Comparison of ENCODE assay signal across 18 cellular contexts in genomic region chr4:68077737-68078136, GRCh38. TPM values are rescaled to one million over a fixed set of nuclear protein-coding genes. Genes with fewer than 3 reads are reported as not detected.
A peak's percentile ranks its signal among the peaks of the same experiment; 100 is the strongest.
DNase-seq lines count a peak whose midpoint lies in the region; ATAC-seq and TF ChIP-seq lines count a peak whose summit lies in the region.
"Had no signal": no experiment of that assay in that cellular context is flagged by ENCODE, and none has a peak within 500 bp of the region (broad histone marks: within the 10 kb centered on the region; RNA-seq: fewer than 3 reads in every experiment).

No MANE protein-coding gene starts in this region.

- ATAC-seq in GM19035 (IDR thresholded peaks at IDR 0.05; ENCODE audit: unreplicated experiment) (no peak), aorta (ENCODE audit: low FRiP score) (no peak)

- peaks cover 0 to 6% (median 0%) of the 10 kb centered on the region in 45 donors for H3K27me3 ChIP-seq in dorsolateral prefrontal cortex
- no peaks in the 10 kb centered on the region for H3K27me3 ChIP-seq in aorta (ENCODE audit: control insufficient read depth in 1 of 2, insufficient read depth in 2 of 2, low read length in 1 of 2)
- H3K27me3 ChIP-seq: BLaER1 treated with 17β-estradiol and CSF1 and Interleukin-3, amounts not matched to agents 10 nM and 100 nM had no signal

- DNase-seq in NCI-H748 (lab: John Stamatoyannopoulos, UW; ENCODE audit: unreplicated experiment): peak; percentile 1
- DNase-seq in NCI-H748 treated with DMSO at 0.1 percent for 48 hours (lab: John Stamatoyannopoulos, UW): no peak
- DNase-seq in dorsolateral prefrontal cortex: peak in 8 of 10 donors; percentile 6 to 73 (median 57)
- peak in 8 of 10 donors; percentile 31 to 92 (median 52) for DNase-seq in posterior cingulate gyrus
- no peak for DNase-seq in aorta
- DNase-seq in NCI-H1105 treated with DMSO at 0.1 percent for 48 hours (lab: John Stamatoyannopoulos, UW): no peak
- DNase-seq: ACHN; Calu3; CD4-positive, CD25-positive, alpha-beta regulatory T cell; DMS153; DMS79 treated with DMSO at 0.1 percent for 48 hours; EL; GDM1; GOT3; H9 had no signal

- H3K4me1 ChIP-seq in aorta (ENCODE audit: control insufficient read depth in 1 of 2, insufficient read depth in 2 of 2, low read length in 2 of 2): no peaks in the 10 kb centered on the region

- WGBS in aorta, 2 donors: 88 to 91% methylated on average over 7 to 8 of the region's 8 CpGs

- no peak for TF ChIP-seq CTCF in dorsolateral prefrontal cortex (IDR thresholded peaks at IDR 0.05 in 54 of 56, conservative IDR thresholded peaks at IDR 0.05 in 2 of 56; ENCODE audit: low read depth in 1 of 56, partially characterized antibody in 56 of 56)

- no peaks in the 10 kb centered on the region for H3K9me3 ChIP-seq in aorta (ENCODE audit: control insufficient read depth, low read length)
- H3K9me3 ChIP-seq: BLaER1 treated with 17β-estradiol and CSF1 and Interleukin-3, amounts not matched to agents 10 nM and 100 nM had no signal

- H3K36me3 ChIP-seq in aorta (ENCODE audit: control insufficient read depth in 1 of 2, insufficient read depth in 2 of 2, low read length in 1 of 2): no peaks in the 10 kb centered on the region
- H3K36me3 ChIP-seq: BLaER1 treated with 17β-estradiol and CSF1 and Interleukin-3, amounts not matched to agents 10 nM and 100 nM had no signal

- intact Hi-C loops in dorsolateral prefrontal cortex (cut with DNase I) (no loop called here), posterior cingulate gyrus (cut with DNase I) (loop anchor here (10.0 kb wide), 1 partner anchor 83 kb away; no protein-coding TSS in a partner anchor), aorta (cut with DNase I) (no loop called here)

- H3K4me3 ChIP-seq in dorsolateral prefrontal cortex: no peak overlapping the region
- no peak overlapping the region for H3K4me3 ChIP-seq in aorta (ENCODE audit: low read length in 2 of 2)
- H3K4me3 ChIP-seq: BLaER1 treated with 17β-estradiol and CSF1 and Interleukin-3, amounts not matched to agents 10 nM and 100 nM had no signal

- no peak overlapping the region for H3K27ac ChIP-seq in dorsolateral prefrontal cortex
- no peak overlapping the region for H3K27ac ChIP-seq in aorta (ENCODE audit: low read depth in 1 of 2, low read length in 2 of 2)
- H3K27ac ChIP-seq: BLaER1 treated with 17β-estradiol and CSF1 and Interleukin-3, amounts not matched to agents 10 nM and 100 nM had no signal

RNA-seq across cellular contexts. Expression of gene TMPRSS11F, which starts 51.9 kb away (rescaled TPM):
- total RNA-seq in dorsolateral prefrontal cortex (under 1 TPM in 3 of 120 experiments, not detected in 117; 0.20 to 0.50 (median 0.25) TPM), aorta (not detected)
- not detected for polyA plus RNA-seq in aorta
- total RNA-seq: A172; Calu3; CD4-positive, CD25-positive, alpha-beta regulatory T cell; H9 had no signal
- polyA plus RNA-seq: CD4-positive, CD25-positive, alpha-beta regulatory T cell had no signal

Comparison
In these comparisons a context has a peak if more than half of its experiments do, and no peak if none do; other contexts are left out.
1. DNase-seq: peak in NCI-H748 (single experiment), dorsolateral prefrontal cortex (8 of 10) and posterior cingulate gyrus (8 of 10); none in NCI-H748 treated with DMSO at 0.1 percent for 48 hours (single experiment), aorta (0 of 2) and NCI-H1105 treated with DMSO at 0.1 percent for 48 hours (single experiment).